ENCODE assay signal across 19 cellular contexts in genomic region chr10:25747038-25747437, GRCh38.
A peak's percentile ranks its signal among the peaks of the same experiment; 100 is the strongest.
DNase-seq lines count a peak whose midpoint lies in the region; ATAC-seq and TF ChIP-seq lines count a peak whose summit lies in the region.
"Had no signal": no experiment of that assay in that cellular context is flagged by ENCODE, and none has a peak within 500 bp of the region (broad histone marks: within the 10 kb centered on the region; RNA-seq: fewer than 3 reads in every experiment).

No MANE protein-coding gene starts in this region.

- H3K4me3 Mint-ChIP-seq in activated T-helper 17 cell treated with anti-CD3 and anti-CD28 coated beads, Interleukin-2, amount 50 U/mL, for 72 hours = no peak overlapping the region
- no peak overlapping the region for H3K4me3 Mint-ChIP-seq in Calu3 (ENCODE audit: low read depth, unreplicated experiment)
- H3K4me3 Mint-ChIP-seq: CD4-positive, CD25-positive, alpha-beta regulatory T cell had no signal

- H3K4me3 ChIP-seq in A673 (ENCODE audit: low read depth, low read length, poor library complexity, severe bottlenecking) = no peak overlapping the region
- H3K4me3 ChIP-seq: GM23248, PC-9 had no signal

- no peaks in the 10 kb centered on the region for H3K36me3 ChIP-seq in A673 (ENCODE audit: insufficient read depth, low read length, poor library complexity, severe bottlenecking)

- intact Hi-C loops in A673 (cut with micrococcal nuclease; ENCODE audit: unreplicated experiment) (no loop called here), Calu3 (cut with micrococcal nuclease; ENCODE audit: unreplicated experiment) (no loop called here)

- H3K9me3 ChIP-seq in A673 (ENCODE audit: low read depth, low read length, poor library complexity, severe bottlenecking) = no peaks in the 10 kb centered on the region
- H3K9me3 ChIP-seq: SK-N-SH had no signal

- POLR2A ChIA-PET in A673 (lab: Charles Lee; ENCODE audit: low non-redundant PET) = interaction anchor here (0.6 kb wide), 1 partner anchor 196 kb away, joined by 3 read pairs; no protein-coding TSS in a partner anchor

- H3K27me3 ChIP-seq in A673 (replicated peaks; ENCODE audit: insufficient read depth, low read depth, low read length, poor library complexity) = no peaks in the 10 kb centered on the region

- H3K27me3 Mint-ChIP-seq in activated T-helper 17 cell treated with anti-CD3 and anti-CD28 coated beads, Interleukin-2, amount 50 U/mL, for 72 hours = no peaks in the 10 kb centered on the region
- peaks cover 8% of the 10 kb centered on the region for H3K27me3 Mint-ChIP-seq in Calu3 (ENCODE audit: unreplicated experiment)
- H3K27me3 Mint-ChIP-seq: CD4-positive, CD25-positive, alpha-beta regulatory T cell had no signal

- DNase-seq in A673 (ENCODE audit: low spot score) (peak; percentile 61), HT1080 (ENCODE audit: low read depth) (peak; percentile 17), astrocyte of the hippocampus (ENCODE audit: low read depth, low spot score) (peak; percentile 73), left kidney (ENCODE audit: low read depth, low spot score) (peak; percentile 9), NCI-H1105 treated with DMSO at 0.1 percent for 48 hours (lab: John Stamatoyannopoulos, UW) (no peak), Calu3 (no peak)
- no peak for DNase-seq in activated CD4-positive, alpha-beta T cell treated with anti-CD3 and anti-CD28 coated beads, Interleukin-2, amount 50 U/mL, for 4 hours
- DNase-seq: CD4-positive, CD25-positive, alpha-beta regulatory T cell; DMS79 treated with DMSO at 0.1 percent for 48 hours; GDM1; GM23248; MM.1S; NCI-H1930; NCI-H524; PC-9; SK-N-SH had no signal

- no peaks in the 10 kb centered on the region for H3K9me3 Mint-ChIP-seq in activated T-helper 17 cell treated with anti-CD3 and anti-CD28 coated beads, Interleukin-2, amount 50 U/mL, for 72 hours
- no peaks in the 10 kb centered on the region for H3K9me3 Mint-ChIP-seq in Calu3 (ENCODE audit: low read depth, unreplicated experiment)

- CTCF ChIA-PET in A673 (lab: Charles Lee) (no interaction called here), Calu3 (lab: Charles Lee) (interaction anchor here (0.6 kb wide), 1 partner anchor 1077 kb away, joined by 3 read pairs; no protein-coding TSS in a partner anchor)

- H3K4me1 ChIP-seq in A673 (ENCODE audit: insufficient read depth, low read length, poor library complexity, severe bottlenecking) = peaks cover 36% of the 10 kb centered on the region

- no peaks in the 10 kb centered on the region for H3K4me1 Mint-ChIP-seq in activated T-helper 17 cell treated with anti-CD3 and anti-CD28 coated beads, Interleukin-2, amount 50 U/mL, for 72 hours
- H3K4me1 Mint-ChIP-seq in Calu3 (ENCODE audit: low read depth, unreplicated experiment) = no peaks in the 10 kb centered on the region
- H3K4me1 Mint-ChIP-seq: CD4-positive, CD25-positive, alpha-beta regulatory T cell had no signal

- no peaks in the 10 kb centered on the region for H3K36me3 Mint-ChIP-seq in activated T-helper 17 cell treated with anti-CD3 and anti-CD28 coated beads, Interleukin-2, amount 50 U/mL, for 72 hours (ENCODE audit: low read depth)
- H3K36me3 Mint-ChIP-seq in Calu3 (ENCODE audit: insufficient read depth, unreplicated experiment) = no peaks in the 10 kb centered on the region
- H3K36me3 Mint-ChIP-seq: CD4-positive, CD25-positive, alpha-beta regulatory T cell had no signal

- no TSS peak for BruUV-seq in A673 (replicated peaks; lab: Mats Ljungman, UMichigan)
- BruUV-seq in Calu3 (replicated peaks; lab: Mats Ljungman, UMichigan) = no TSS peak

- TF ChIP-seq CTCF in A673 (conservative IDR thresholded peaks at IDR 0.05; ENCODE audit: low read depth, low read length) = no peak
- no peak for TF ChIP-seq CTCF in Calu3 (IDR thresholded peaks at IDR 0.05; ENCODE audit: unreplicated experiment)

- no peak overlapping the region for H3K27ac Mint-ChIP-seq in activated T-helper 17 cell treated with anti-CD3 and anti-CD28 coated beads, Interleukin-2, amount 50 U/mL, for 72 hours
- no peak overlapping the region for H3K27ac Mint-ChIP-seq in Calu3 (ENCODE audit: unreplicated experiment)
- H3K27ac Mint-ChIP-seq: CD4-positive, CD25-positive, alpha-beta regulatory T cell had no signal

- no peak for ATAC-seq in activated T-helper 17 cell treated with anti-CD3 and anti-CD28 coated beads, Interleukin-2, amount 50 U/mL, for 72 hours (replicated peaks)

- peak overlapping the region; percentile 80 for H3K27ac ChIP-seq in A673 (ENCODE audit: low read depth, low read length, poor library complexity, severe bottlenecking)
- H3K27ac ChIP-seq: GM23248, HL-60, KMS-11, PC-9 had no signal

Comparison
In these comparisons a context has a peak if more than half of its experiments do, and no peak if none do; other contexts are left out.
1. DNase-seq: peak in A673 (single experiment), HT1080 (single experiment), astrocyte of the hippocampus (single experiment) and left kidney (single experiment); none in activated CD4-positive, alpha-beta T cell treated with anti-CD3 and anti-CD28 coated beads, Interleukin-2, amount 50 U/mL, for 4 hours (0 of 2), NCI-H1105 treated with DMSO at 0.1 percent for 48 hours (single experiment) and Calu3 (single experiment).